In the genomic region with DNA sequence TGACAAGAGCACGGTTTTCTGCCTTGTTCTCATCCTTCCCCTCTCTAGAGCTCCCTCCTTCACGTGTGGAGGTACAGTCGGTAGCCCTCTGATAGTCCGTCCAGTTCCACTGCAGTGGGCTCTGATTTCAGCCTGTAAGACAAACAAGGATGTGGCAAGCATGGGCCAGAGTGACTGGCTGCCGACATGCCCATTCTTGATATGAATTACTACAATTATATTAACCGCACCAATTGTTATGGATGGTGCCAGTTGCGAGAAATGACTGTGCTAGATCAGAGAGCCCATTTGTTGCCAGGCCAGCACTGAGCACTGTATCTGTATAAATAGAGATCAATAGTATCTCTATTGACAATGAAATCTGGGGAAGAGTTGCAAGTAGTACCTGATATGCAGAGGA, we compare ENCODE assay signal across 28 cellular contexts.
"Had no signal": no experiment of that assay in that cellular context is flagged by ENCODE, and none has a peak within 500 bp of the region (broad histone marks: within the 10 kb centered on the region; RNA-seq: fewer than 3 reads in every experiment).

No MANE protein-coding gene starts in this region.

- H3K4me3 Mint-ChIP-seq: activated CD4-positive, alpha-beta memory T cell treated with anti-CD3 and anti-CD28 coated beads, Interleukin-2, amount 10 ng/mL, durations not matched to agents 7 days and 5 days; activated CD4-positive, alpha-beta T cell treated with anti-CD3 and anti-CD28 coated beads, Interleukin-2, amount 10 ng/mL, durations not matched to agents 24 days and 14 days; activated naive CD4-positive, alpha-beta T cell treated with anti-CD3 and anti-CD28 coated beads for 36 hours; activated naive CD8-positive, alpha-beta T cell treated with anti-CD3 and anti-CD28 coated beads, Interleukin-2, amount 10 ng/mL, durations not matched to agents 7 days and 5 days; activated T-cell treated with anti-CD3 and anti-CD28 coated beads, Interleukin-2, amount 50 U/mL, for 72 hours; immature natural killer cell; nephron progenitor cell; stimulated activated effector memory CD8-positive, alpha-beta T cell treated with anti-CD3 and anti-CD28 coated beads, Interleukin-12 subunit alpha, Interleukin-12 subunit beta, amount 100 ng/mL, for 72 hours had no signal

- H3K79me2 ChIP-seq: hepatocyte had no signal

- H2AFZ ChIP-seq: hepatocyte had no signal

- H3K27me3 Mint-ChIP-seq: activated CD4-positive, alpha-beta memory T cell treated with anti-CD3 and anti-CD28 coated beads, Interleukin-2, amount 10 ng/mL, durations not matched to agents 7 days and 5 days; activated CD4-positive, alpha-beta T cell treated with anti-CD3 and anti-CD28 coated beads, Interleukin-2, amount 10 ng/mL, durations not matched to agents 24 days and 14 days; activated naive CD8-positive, alpha-beta T cell treated with anti-CD3 and anti-CD28 coated beads, Interleukin-2, amount 10 ng/mL, durations not matched to agents 7 days and 5 days had no signal

- H3K4me1 ChIP-seq: suprapubic skin, uterus had no signal

- H3K36me3 ChIP-seq: lower lobe of right lung, right lobe of liver, stomach, suprapubic skin, transverse colon, uterus had no signal

- H3K4me3 ChIP-seq: hepatocyte, lower lobe of right lung, mucosa of descending colon, right lobe of liver, stomach, suprapubic skin, transverse colon, uterus had no signal

- ATAC-seq: activated CD4-positive, CD25-positive, alpha-beta regulatory T cell treated with anti-CD3 and anti-CD28 coated beads, Interleukin-2, amount 50 U/mL, for 24 hours; activated T-cell treated with anti-CD3 and anti-CD28 coated beads, Interleukin-2, amount 50 U/mL, for 72 hours; left lobe of liver; lower lobe of right lung; mucosa of descending colon; right lobe of liver; stimulated activated effector memory CD8-positive, alpha-beta T cell treated with anti-CD3 and anti-CD28 coated beads, Interleukin-12 subunit alpha, Interleukin-12 subunit beta, amount 100 ng/mL, for 72 hours had no signal

- H3K27ac ChIP-seq: hepatocyte, lower lobe of right lung, right lobe of liver, stomach, suprapubic skin, transverse colon, uterus, VCaP had no signal

- H3K27me3 ChIP-seq: hepatocyte, right lobe of liver, stomach, suprapubic skin, transverse colon, uterus had no signal

- DNase-seq: activated CD4-positive, alpha-beta memory T cell treated with anti-CD3 and anti-CD28 coated beads, Interleukin-2, amount 10 ng/mL, durations not matched to agents 7 days and 5 days; activated CD4-positive, alpha-beta T cell treated with anti-CD3 and anti-CD28 coated beads, Interleukin-2, amount 10 ng/mL, durations not matched to agents 24 days and 14 days; activated effector memory CD4-positive, alpha-beta T cell treated with Interleukin-2 at 50 U/mL for 16 hours; activated naive CD4-positive, alpha-beta T cell treated with anti-CD3 and anti-CD28 coated beads for 36 hours; activated naive CD8-positive, alpha-beta T cell treated with anti-CD3 and anti-CD28 coated beads, Interleukin-2, amount 10 ng/mL, durations not matched to agents 7 days and 5 days; activated T-cell treated with anti-CD3 and anti-CD28 coated beads, Interleukin-2, amount 50 U/mL, for 72 hours; amniotic stem cell; cortex of kidney; erythroblast; foreskin melanocyte; glutamatergic neuron; immature natural killer cell; lower lobe of right lung; mesendoderm; mucosa of descending colon; nephron progenitor cell; right lobe of liver; small intestine; stimulated activated CD4-positive, alpha-beta T cell treated with anti-CD3 and anti-CD28 coated beads, Interleukin-2, amount 100 ng/mL, for 24 hours; stomach; transverse colon; uterus had no signal

- H3K9me3 Mint-ChIP-seq: activated CD4-positive, alpha-beta memory T cell treated with anti-CD3 and anti-CD28 coated beads, Interleukin-2, amount 10 ng/mL, durations not matched to agents 7 days and 5 days; activated CD4-positive, alpha-beta T cell treated with anti-CD3 and anti-CD28 coated beads, Interleukin-2, amount 10 ng/mL, durations not matched to agents 24 days and 14 days; activated naive CD4-positive, alpha-beta T cell treated with anti-CD3 and anti-CD28 coated beads for 36 hours; activated naive CD8-positive, alpha-beta T cell treated with anti-CD3 and anti-CD28 coated beads, Interleukin-2, amount 10 ng/mL, durations not matched to agents 7 days and 5 days; activated T-cell treated with anti-CD3 and anti-CD28 coated beads, Interleukin-2, amount 50 U/mL, for 72 hours; immature natural killer cell; nephron progenitor cell; stimulated activated effector memory CD8-positive, alpha-beta T cell treated with anti-CD3 and anti-CD28 coated beads, Interleukin-12 subunit alpha, Interleukin-12 subunit beta, amount 100 ng/mL, for 72 hours had no signal

- H3K27ac Mint-ChIP-seq: activated CD4-positive, alpha-beta memory T cell treated with anti-CD3 and anti-CD28 coated beads, Interleukin-2, amount 10 ng/mL, durations not matched to agents 7 days and 5 days; activated CD4-positive, alpha-beta T cell treated with anti-CD3 and anti-CD28 coated beads, Interleukin-2, amount 10 ng/mL, durations not matched to agents 24 days and 14 days; activated naive CD4-positive, alpha-beta T cell treated with anti-CD3 and anti-CD28 coated beads for 36 hours; activated naive CD8-positive, alpha-beta T cell treated with anti-CD3 and anti-CD28 coated beads, Interleukin-2, amount 10 ng/mL, durations not matched to agents 7 days and 5 days; activated T-cell treated with anti-CD3 and anti-CD28 coated beads, Interleukin-2, amount 50 U/mL, for 72 hours; nephron progenitor cell; stimulated activated effector memory CD8-positive, alpha-beta T cell treated with anti-CD3 and anti-CD28 coated beads, Interleukin-12 subunit alpha, Interleukin-12 subunit beta, amount 100 ng/mL, for 72 hours had no signal

- H3K36me3 Mint-ChIP-seq: activated naive CD8-positive, alpha-beta T cell treated with anti-CD3 and anti-CD28 coated beads, Interleukin-2, amount 10 ng/mL, durations not matched to agents 7 days and 5 days; immature natural killer cell; stimulated activated effector memory CD8-positive, alpha-beta T cell treated with anti-CD3 and anti-CD28 coated beads, Interleukin-12 subunit alpha, Interleukin-12 subunit beta, amount 100 ng/mL, for 72 hours had no signal

- H3K9me3 ChIP-seq: lower lobe of right lung, mucosa of descending colon, right lobe of liver, stomach, suprapubic skin, transverse colon, uterus had no signal

- H3K4me2 ChIP-seq: hepatocyte had no signal
